22 cellular contexts compared by ENCODE assay signal in genomic region chr17:50649042-50649908, GRCh38. TPM values are rescaled to one million over a fixed set of nuclear protein-coding genes. Genes with fewer than 3 reads are reported as not detected.
A peak's percentile ranks its signal among the peaks of the same experiment; 100 is the strongest.
DNase-seq lines count a peak whose midpoint lies in the region; TF ChIP-seq lines count a peak whose summit lies in the region.
"Had no signal": no experiment of that assay in that cellular context is flagged by ENCODE, and none has a peak within 500 bp of the region (broad histone marks: within the 10 kb centered on the region; RNA-seq: fewer than 3 reads in every experiment).

No MANE protein-coding gene starts in this region.

- H3K36me3 Mint-ChIP-seq in endothelial cell (ENCODE audit: low read depth, unreplicated experiment), result no peaks in the 10 kb centered on the region

- H3K27me3 ChIP-seq in AG04450 (ENCODE audit: control insufficient read depth, insufficient read depth, low read length), result no peaks in the 10 kb centered on the region
- H3K27me3 ChIP-seq: gastrocnemius medialis had no signal

- intact Hi-C loops in lower leg skin (cut with DNase I; ENCODE audit: low total_unique reads), result no loop called here

- H3K27ac ChIP-seq in AG04450 (ENCODE audit: low read depth, low read length), result no peak overlapping the region
- H3K27ac ChIP-seq: gastrocnemius medialis, neutrophil, WERI-Rb-1 had no signal

- 79 to 84% methylated on average over 7 of the region's 7 CpGs for WGBS in lower leg skin, 2 donors

- DNase-seq in AG04450 (ENCODE audit: low read depth, low spot score) (peak; percentile 34), HEK293T (ENCODE audit: extremely low spot score) (peak; percentile 49), RKO (ENCODE audit: low spot score) (peak; percentile 62), endothelial cell (ENCODE audit: low spot score) (no peak), NCI-H187 (lab: John Stamatoyannopoulos, UW) (no peak), lower leg skin (ENCODE audit: low spot score in 2 of 2) (no peak)
- DNase-seq in activated CD4-positive, alpha-beta T cell treated with anti-CD3 and anti-CD28 coated beads, Interleukin-2, amount 50 U/mL, for 48 hours, result no peak
- DNase-seq: activated CD4-positive, alpha-beta T cell treated with anti-CD3 and anti-CD28 coated beads, Interleukin-2, amount 50 U/mL, for 4 hours; activated gamma-delta T cell; EL; gastrocnemius medialis; Kasumi-1; NCI-H1105; NCI-H2081 treated with DMSO at 0.1 percent for 48 hours; NCI-H510A treated with DMSO at 0.1 percent for 48 hours; SHP77; stimulated activated CD4-positive, alpha-beta T cell treated with anti-CD3 and anti-CD28 coated beads, Interleukin-2, amount 100 ng/mL, for 48 hours; stimulated activated naive CD4-positive, alpha-beta T cell treated with Interleukin-2 at 50 U/mL for 16 hours; T-helper 17 cell; WERI-Rb-1 had no signal

- H3K4me1 Mint-ChIP-seq in endothelial cell (ENCODE audit: unreplicated experiment), result no peaks in the 10 kb centered on the region

- POLR2A ChIA-PET in AG04450 (lab: Yijun Ruan, JAX) (interaction anchor here (0.7 kb wide), 1 partner anchor 13 kb away, joined by 4 read pairs; no protein-coding TSS in a partner anchor), HEK293T (lab: Yijun Ruan, JAX) (interaction anchor here (0.7 kb wide), 1 partner anchor 17 kb away, joined by 3 read pairs; no protein-coding TSS in a partner anchor)

- H3K4me3 ChIP-seq in AG04450 (ENCODE audit: low read depth, low read length) (no peak overlapping the region), lower leg skin (ENCODE audit: low read depth, poor library complexity, severe bottlenecking) (no peak overlapping the region)
- H3K4me3 ChIP-seq: gastrocnemius medialis, smooth muscle cell had no signal

- CTCF ChIA-PET in AG04450 (lab: Charles Lee) (interaction anchor here (1.4 to 2.9 kb wide), 2 partner anchors 23 to 99 kb away, joined by 4 to 8 read pairs; no protein-coding TSS in a partner anchor), HEK293T (lab: Yijun Ruan, JAX) (interaction anchor here (0.5 to 1.3 kb wide), 5 partner anchors 10 to 98 kb away, joined by 3 to 4 read pairs (median 4); no protein-coding TSS in a partner anchor)

- peaks cover 8% of the 10 kb centered on the region for H3K9me3 ChIP-seq in AG04450 (ENCODE audit: control insufficient read depth, insufficient read depth, low read length)
- H3K9me3 ChIP-seq: gastrocnemius medialis, neutrophil had no signal

- no peaks in the 10 kb centered on the region for H3K9me3 Mint-ChIP-seq in endothelial cell (ENCODE audit: unreplicated experiment)

- no peak for TF ChIP-seq CTCF in AG04450 (IDR thresholded peaks at IDR 0.05; ENCODE audit: low read depth, low read length)
- no peak for TF ChIP-seq CTCF in endothelial cell (IDR thresholded peaks at IDR 0.05; ENCODE audit: unreplicated experiment)
- TF ChIP-seq CTCF in lower leg skin (IDR thresholded peaks at IDR 0.05), result no peak

- H3K27ac Mint-ChIP-seq in endothelial cell (ENCODE audit: unreplicated experiment), result peak overlapping the region; percentile 34
- H3K27ac Mint-ChIP-seq: T-helper 17 cell had no signal

- no peak overlapping the region for H3K4me3 Mint-ChIP-seq in endothelial cell (ENCODE audit: unreplicated experiment)
- H3K4me3 Mint-ChIP-seq: T-helper 17 cell had no signal

- peaks cover 1% of the 10 kb centered on the region for H3K27me3 Mint-ChIP-seq in endothelial cell (ENCODE audit: unreplicated experiment)

- no peak for TF ChIP-seq POLR2A in lower leg skin (IDR thresholded peaks at IDR 0.05)

TF ChIP-seq in HEK293T, 16 proteins besides CTCF, POLR2A, EP300 and RAD21:
- no peak for TF ChIP-seq HDGF (IDR thresholded peaks at IDR 0.05; ENCODE audit: borderline replicate concordance)
- TF ChIP-seq PKNOX1 (IDR thresholded peaks at IDR 0.05), result 0 out of 2 replicates have a peak, but pooled peaks have one; percentile 21
- TF ChIP-seq LEF1 (IDR thresholded peaks at IDR 0.05; ENCODE audit: borderline replicate concordance), result no peak
- TF ChIP-seq SUZ12 (IDR thresholded peaks at IDR 0.05), result no peak

RNA-seq across cellular contexts. Expression of gene ABCC3, which starts 14.6 kb away (rescaled TPM):
- polyA plus RNA-seq in AG04450 (2011; rRNA removed), result 21.5 and 21.7 TPM in 2 replicates
- 33.3 and 42.7 TPM in 2 replicates for polyA minus RNA-seq in AG04450 (2011; rRNA and poly(A)+ RNA removed)
- 0.67 TPM for total RNA-seq in endothelial cell (ENCODE audit: unreplicated experiment)
- total RNA-seq in lower leg skin, result 10 to 100 TPM; 25.8 to 47.5 (median 35.2) TPM

RNA-seq across cellular contexts. Expression of gene ANKRD40, which starts 58.4 kb away (rescaled TPM):
- polyA plus RNA-seq in AG04450 (2011; rRNA removed), result 32.8 and 39.8 TPM in 2 replicates
- polyA minus RNA-seq in AG04450 (2011; rRNA and poly(A)+ RNA removed), result 25.9 and 32.7 TPM in 2 replicates
- total RNA-seq in endothelial cell (ENCODE audit: unreplicated experiment), result 37.3 TPM
- 10 to 100 TPM; 22.4 to 31.1 (median 22.7) TPM for total RNA-seq in lower leg skin

Comparison
In these comparisons a context has a peak if more than half of its experiments do, and no peak if none do; other contexts are left out.
1. DNase-seq: peak in AG04450 (single experiment), HEK293T (single experiment) and RKO (single experiment); none in endothelial cell (single experiment), NCI-H187 (0 of 2), lower leg skin (0 of 2) and activated CD4-positive, alpha-beta T cell treated with anti-CD3 and anti-CD28 coated beads, Interleukin-2, amount 50 U/mL, for 48 hours (0 of 2).
2. RNA of gene ABCC3, which starts 14.6 kb away (total RNA-seq): 25.8 to 47.5 TPM in lower leg skin; 0.67 TPM in endothelial cell (single experiment); every median in the first group is over 10 times any median in the second.